29 cellular contexts compared by ENCODE assay signal in genomic region chr10:105391670-105392331, GRCh38.
A peak's percentile ranks its signal among the peaks of the same experiment; 100 is the strongest.
DNase-seq lines count a peak whose midpoint lies in the region; ATAC-seq, FAIRE-seq and TF ChIP-seq lines count a peak whose summit lies in the region.
"Had no signal": no experiment of that assay in that cellular context is flagged by ENCODE, and none has a peak within 500 bp of the region (broad histone marks: within the 10 kb centered on the region; RNA-seq: fewer than 3 reads in every experiment).

No MANE protein-coding gene starts in this region.

- H2AFZ ChIP-seq in GM23338, result peak overlapping the region; percentile 24; the same call in 1 of the 2 replicates
- no peak overlapping the region for H2AFZ ChIP-seq in neural cell (ENCODE audit: low read depth, low read length)

- H3F3A ChIP-seq in GM23338 (replicated peaks; ENCODE audit: low read depth), result no peaks in the 10 kb centered on the region
- H3F3A ChIP-seq in neural cell (ENCODE audit: insufficient read depth, low read length, poor library complexity, severe bottlenecking), result no peaks in the 10 kb centered on the region

- H3K4me1 ChIP-seq in GM23338 (ENCODE audit: insufficient read depth), result no peaks in the 10 kb centered on the region
- H3K4me1 ChIP-seq in endodermal cell (ENCODE audit: control insufficient read depth, insufficient read depth, low read length), result peaks cover 3% of the 10 kb centered on the region
- H3K4me1 ChIP-seq: BE2C, BLaER1 had no signal

- TF ChIP-seq EP300 in neural cell (conservative IDR thresholded peaks at IDR 0.05; ENCODE audit: poor library complexity, severe bottlenecking), result peak; percentile 98

- H3K9me3 ChIP-seq in neural cell (ENCODE audit: low read length) (no peaks in the 10 kb centered on the region), endodermal cell (ENCODE audit: control insufficient read depth, low read length) (no peaks in the 10 kb centered on the region)
- H3K9me3 ChIP-seq: BE2C, BLaER1 had no signal

- peak; percentile 42 for FAIRE-seq in urothelium cell line (lab: Jason Lieb, UNC)
- FAIRE-seq: A204.1, GM12878, GM12892, GM18507, GM19239 had no signal

- H3K4me3 Mint-ChIP-seq in GM23338, result no peak overlapping the region
- H3K4me3 Mint-ChIP-seq in endodermal cell, result no peak overlapping the region
- H3K4me3 Mint-ChIP-seq: CD14-positive monocyte; CD4-positive, alpha-beta memory T cell; CD4-positive, CD25-positive, alpha-beta regulatory T cell; CD8-positive, alpha-beta memory T cell had no signal

- no peaks in the 10 kb centered on the region for H3K27me3 ChIP-seq in GM23338 (ENCODE audit: insufficient read depth)
- no peaks in the 10 kb centered on the region for H3K27me3 ChIP-seq in neural cell (ENCODE audit: insufficient read depth, low read depth, low read length)
- no peaks in the 10 kb centered on the region for H3K27me3 ChIP-seq in endodermal cell (ENCODE audit: control insufficient read depth, insufficient read depth, low read length, poor library complexity, severe bottlenecking)
- H3K27me3 ChIP-seq: BE2C, BLaER1 had no signal

- H3K36me3 Mint-ChIP-seq in GM23338 (ENCODE audit: low read depth), result no peaks in the 10 kb centered on the region
- H3K36me3 Mint-ChIP-seq in endodermal cell (ENCODE audit: low read depth), result no peaks in the 10 kb centered on the region
- H3K36me3 Mint-ChIP-seq: CD14-positive monocyte; CD4-positive, alpha-beta memory T cell; CD4-positive, CD25-positive, alpha-beta regulatory T cell; CD8-positive, alpha-beta memory T cell had no signal

- no peaks in the 10 kb centered on the region for H3K79me2 ChIP-seq in GM23338 (replicated peaks; ENCODE audit: insufficient read depth)
- H3K79me2 ChIP-seq in neural cell (replicated peaks; ENCODE audit: insufficient read depth, low read length), result no peaks in the 10 kb centered on the region

- H3K4me1 Mint-ChIP-seq in GM23338, result peaks cover 6% of the 10 kb centered on the region; the same call in 2 of the 3 replicates
- H3K4me1 Mint-ChIP-seq in endodermal cell, result peaks cover 1% of the 10 kb centered on the region
- H3K4me1 Mint-ChIP-seq: CD14-positive monocyte; CD4-positive, alpha-beta memory T cell; CD4-positive, CD25-positive, alpha-beta regulatory T cell; CD8-positive, alpha-beta memory T cell had no signal

- TF ChIP-seq RAD21 in neural cell (conservative IDR thresholded peaks at IDR 0.05), result no peak

- no peak for TF ChIP-seq CTCF in GM23338 (conservative IDR thresholded peaks at IDR 0.05; ENCODE audit: low read depth in 2 of 2)
- TF ChIP-seq CTCF in neural cell (IDR thresholded peaks at IDR 0.05; ENCODE audit: poor library complexity, severe bottlenecking), result no peak
- no peak for TF ChIP-seq CTCF in endodermal cell (conservative IDR thresholded peaks at IDR 0.05)

- no peak overlapping the region for H3K27ac Mint-ChIP-seq in GM23338
- no peak overlapping the region for H3K27ac Mint-ChIP-seq in endodermal cell
- H3K27ac Mint-ChIP-seq: CD14-positive monocyte; CD4-positive, alpha-beta memory T cell; CD4-positive, CD25-positive, alpha-beta regulatory T cell; CD8-positive, alpha-beta memory T cell had no signal

- H3K4me3 ChIP-seq in GM23338 (no peak overlapping the region), neural cell (ENCODE audit: low read length) (peak overlapping the region; percentile 50), endodermal cell (ENCODE audit: low read length) (no peak overlapping the region)
- H3K4me3 ChIP-seq: BLaER1, GM12878 had no signal

- H3K4me2 ChIP-seq in GM23338 (no peak overlapping the region), neural cell (ENCODE audit: low read length) (peak overlapping the region; percentile 22)
- H3K4me2 ChIP-seq: BLaER1 had no signal

- H3K27ac ChIP-seq in GM23338 (ENCODE audit: low read depth), result no peak overlapping the region
- H3K27ac ChIP-seq in neural cell (ENCODE audit: low read length), result peak overlapping the region; percentile 56
- no peak overlapping the region for H3K27ac ChIP-seq in endodermal cell (ENCODE audit: low read depth, low read length)
- H3K27ac ChIP-seq: BLaER1 had no signal

- H3K27me3 Mint-ChIP-seq in GM23338 (ENCODE audit: insufficient read depth, low read depth, poor library complexity), result no peaks in the 10 kb centered on the region
- peaks cover 2% of the 10 kb centered on the region for H3K27me3 Mint-ChIP-seq in endodermal cell (ENCODE audit: insufficient read depth)
- H3K27me3 Mint-ChIP-seq: CD4-positive, alpha-beta memory T cell; CD4-positive, CD25-positive, alpha-beta regulatory T cell had no signal

- H3K9me2 ChIP-seq in GM23338 (ENCODE audit: insufficient read depth) (no peaks in the 10 kb centered on the region), neural cell (ENCODE audit: insufficient read depth, low read length) (no peaks in the 10 kb centered on the region)

- H4K20me1 ChIP-seq in GM23338 (replicated peaks; ENCODE audit: insufficient read depth) (no peaks in the 10 kb centered on the region), neural cell (ENCODE audit: insufficient read depth) (no peaks in the 10 kb centered on the region)
- H4K20me1 ChIP-seq: BLaER1 had no signal

- no peak for ATAC-seq in GM23338
- ATAC-seq: GM12878 had no signal

- peak; percentile 2 for DNase-seq in NCI-H2227 (lab: John Stamatoyannopoulos, UW; ENCODE audit: unreplicated experiment)
- no peak for DNase-seq in NCI-H2227 treated with DMSO at 0.1 percent for 48 hours (lab: John Stamatoyannopoulos, UW)
- DNase-seq in GM23338 (ENCODE audit: low spot score), result no peak
- no peak for DNase-seq in urothelium cell line (ENCODE audit: low spot score)
- DNase-seq in anterior cingulate cortex (lab: John Stamatoyannopoulos, UW), result no peak
- no peak for DNase-seq in endodermal cell
- DNase-seq: 8988T; ACHN; BE2C; C1 segment of cervical spinal cord; CD4-positive, alpha-beta memory T cell; CD4-positive, CD25-positive, alpha-beta regulatory T cell; CD8-positive, alpha-beta memory T cell; COR-L47; DMS 273 treated with DMSO at 0.1 percent for 48 hours; DMS153; DMS53; DMS79; DND-41; EL; GDM1 had no signal

- H3K9ac ChIP-seq in neural cell (ENCODE audit: low read length) (no peak overlapping the region), endodermal cell (ENCODE audit: extremely low read depth, low read length, poor library complexity, severe bottlenecking) (no peak overlapping the region)
- H3K9ac ChIP-seq: BLaER1 had no signal

- H3K36me3 ChIP-seq in GM23338 (ENCODE audit: insufficient read depth) (no peaks in the 10 kb centered on the region), neural cell (ENCODE audit: insufficient read depth, low read length) (no peaks in the 10 kb centered on the region), endodermal cell (ENCODE audit: control insufficient read depth, insufficient read depth, low read length) (no peaks in the 10 kb centered on the region)
- H3K36me3 ChIP-seq: BE2C, BLaER1 had no signal

- no peaks in the 10 kb centered on the region for H3K9me3 Mint-ChIP-seq in GM23338
- H3K9me3 Mint-ChIP-seq in endodermal cell, result no peaks in the 10 kb centered on the region

- WGBS in endodermal cell (ENCODE audit: insufficient coverage in 1 of 2, insufficient read length in 1 of 2), 2 experiments, result 91 to 94% methylated on average over 10 to 12 of the region's 12 CpGs

TF ChIP-seq in GM23338, 12 proteins besides CTCF, POLR2A, EP300 and RAD21 (continues in another document):
- no peak for TF ChIP-seq POLR2AphosphoS5 (IDR thresholded peaks at IDR 0.05; ENCODE audit: low read depth)
- no peak for TF ChIP-seq EZH2phosphoT487 (IDR thresholded peaks at IDR 0.05; ENCODE audit: unreplicated experiment)
- TF ChIP-seq NANOG (IDR thresholded peaks at IDR 0.05; ENCODE audit: borderline replicate concordance), result no peak
- TF ChIP-seq ZNF331 (CRISPR knock-in tag; IDR thresholded peaks at IDR 0.05; ENCODE audit: low read depth), result no peak

TF ChIP-seq in neural cell, 6 proteins besides CTCF, POLR2A, EP300 and RAD21:
- TF ChIP-seq EZH2 (IDR thresholded peaks at IDR 0.05; ENCODE audit: borderline replicate concordance, insufficient read depth, low read length, poor library complexity, severe bottlenecking) (no peak), MXI1 (conservative IDR thresholded peaks at IDR 0.05; ENCODE audit: poor library complexity, severe bottlenecking) (no peak), REST (IDR thresholded peaks at IDR 0.05; ENCODE audit: borderline replicate concordance) (peak; percentile 98), POLR2AphosphoS5 (IDR thresholded peaks at IDR 0.05) (peak; percentile 93)
